8 cellular contexts compared by ENCODE assay signal in genomic region chr11:108498046-108498815, GRCh38. TPM values are rescaled to one million over a fixed set of nuclear protein-coding genes. Genes with fewer than 3 reads are reported as not detected.
A peak's percentile ranks its signal among the peaks of the same experiment; 100 is the strongest.
DNase-seq lines count a peak whose midpoint lies in the region; ATAC-seq, FAIRE-seq and TF ChIP-seq lines count a peak whose summit lies in the region.

POGLUT3 (minus strand) TSS chr11:108498384; CDS start chr11:108498366, 18 bp downstream.

- peak within 1 kb of the TSS; percentile 81 for H3K27ac ChIP-seq in endothelial cell of umbilical vein (ENCODE audit: insufficient read depth, low read depth, low read length)

- peak within 1 kb of the TSS; percentile 91 for H2AFZ ChIP-seq in endothelial cell of umbilical vein (ENCODE audit: low read depth, low read length)

- H3K9me3 ChIP-seq in endothelial cell of umbilical vein (replicated peaks; ENCODE audit: control insufficient read depth, insufficient read depth, low read length): no peaks in the 10 kb centered on the region

- intact Hi-C loops in endothelial cell of umbilical vein (cut with micrococcal nuclease): loop anchor here (2.0 to 5.0 kb wide), 4 partner anchors 95 to 376 kb away; partner anchors contain the start of genes ACAT1 and EXPH5

- peaks cover 53% of the 10 kb centered on the region for H3K4me1 Mint-ChIP-seq in mesothelial cell of epicardium

- H3K27me3 Mint-ChIP-seq in mesothelial cell of epicardium (ENCODE audit: low read depth): no peaks in the 10 kb centered on the region

- peak within 1 kb of the TSS; percentile 86 for H3K4me2 ChIP-seq in endothelial cell of umbilical vein (ENCODE audit: insufficient read depth, low read length)

- dilution Hi-C loops in endothelial cell of umbilical vein (cut with MboI; ENCODE audit: extremely low pct_ligation_motif_present, low sequenced_read_pairs): no loop called here

- H3K9ac ChIP-seq in endothelial cell of umbilical vein (replicated peaks; ENCODE audit: extremely low read depth, insufficient read depth, low read length): peak within 1 kb of the TSS; percentile 89

- H3K9me1 ChIP-seq in endothelial cell of umbilical vein (replicated peaks; ENCODE audit: control insufficient read depth, extremely low read depth, insufficient read depth, low read length): no peaks in the 10 kb centered on the region

- FAIRE-seq in endothelial cell of umbilical vein (lab: Jason Lieb, UNC): no peak

- CTCF ChIA-PET in BJ (lab: Yijun Ruan, JAX): no interaction called here
- CTCF ChIA-PET in endothelial cell of umbilical vein (lab: Charles Lee): no interaction called here

- no TSS peak for BruUV-seq in endothelial cell of umbilical vein (replicated peaks; lab: Mats Ljungman, UMichigan)

- H4K20me1 ChIP-seq in endothelial cell of umbilical vein (replicated peaks; ENCODE audit: control insufficient read depth, extremely low read depth, insufficient read depth, low read length): no peaks in the 10 kb centered on the region

- peaks cover 2% of the 10 kb centered on the region for H3K36me3 Mint-ChIP-seq in mesothelial cell of epicardium

- ATAC-seq in HG03280 (IDR thresholded peaks at IDR 0.05; ENCODE audit: unreplicated experiment): peak; percentile 55

- H3K4me3 ChIP-seq in BJ (ENCODE audit: low read depth, low read length) (peak within 1 kb of the TSS; percentile 57), endothelial cell of umbilical vein (replicated peaks in 1 of 3; ENCODE audit: insufficient read depth in 1 of 3, low read depth in 1 of 3, low read length in 3 of 3) (peak within 1 kb of the TSS; percentile 26 to 71 (median 48))

- H3K36me3 ChIP-seq in BJ (ENCODE audit: control insufficient read depth, insufficient read depth, low read length) (no peaks in the 10 kb centered on the region), endothelial cell of umbilical vein (ENCODE audit: control insufficient read depth in 2 of 2, extremely low read depth in 1 of 2, insufficient read depth in 2 of 2, low read length in 2 of 2) (no peaks in the 10 kb centered on the region)

- H3K4me3 Mint-ChIP-seq in mesothelial cell of epicardium: peak within 1 kb of the TSS; percentile 92

- no peaks in the 10 kb centered on the region for H3K9me3 Mint-ChIP-seq in mesothelial cell of epicardium

- POLR2A ChIA-PET in BJ (lab: Charles Lee): no interaction called here
- POLR2A ChIA-PET in endothelial cell of umbilical vein (lab: Charles Lee): interaction anchor here (0.6 kb wide), 1 partner anchor 32 kb away, joined by 3 read pairs; no protein-coding TSS in a partner anchor

- H3K27me3 ChIP-seq in BJ (ENCODE audit: control insufficient read depth, insufficient read depth, low read length): no peaks in the 10 kb centered on the region
- H3K27me3 ChIP-seq in endothelial cell of umbilical vein (ENCODE audit: control insufficient read depth in 2 of 2, insufficient read depth in 2 of 2, low read length in 2 of 2): no peaks in the 10 kb centered on the region

- TF ChIP-seq CTCF in BJ (IDR thresholded peaks at IDR 0.05; ENCODE audit: insufficient read depth, low read depth, low read length): no peak
- peak in 1 of 2 donors; percentile 2 for TF ChIP-seq CTCF in endothelial cell of umbilical vein (IDR thresholded peaks at IDR 0.05; ENCODE audit: extremely low read depth in 1 of 2, insufficient read depth in 1 of 2, low read depth in 1 of 2, low read length in 2 of 2)
- TF ChIP-seq CTCF in mesothelial cell of epicardium (IDR thresholded peaks at IDR 0.05; ENCODE audit: unreplicated experiment): no peak

- TF ChIP-seq POLR2A in GM19099 (IDR thresholded peaks at IDR 0.05; ENCODE audit: extremely low read depth, insufficient read length, low read depth): peak; percentile 60
- peak; percentile 58 for TF ChIP-seq POLR2A in endothelial cell of umbilical vein (IDR thresholded peaks at IDR 0.05; ENCODE audit: low read depth, low read length)

- DNase-seq in BJ (ENCODE audit: low read depth) (no peak), NOMO-1 treated with DMSO at 0.1 percent for 48 hours (lab: John Stamatoyannopoulos, UW; ENCODE audit: unreplicated experiment) (peak; percentile 32), activated T-cell treated with anti-CD3 and anti-CD28 coated beads for 1 hour (ENCODE audit: low read depth) (peak; percentile 8), endothelial cell of umbilical vein (ENCODE audit: low read depth, low spot score) (peak; percentile 58), mesothelial cell of epicardium (ENCODE audit: low spot score in 2 of 2, unreplicated experiment in 2 of 2) (peak; percentile 47 to 72)
- DNase-seq in stimulated activated CD8-positive, alpha-beta memory T cell treated with anti-CD3 and anti-CD28 coated beads, Interleukin-4, amount 100 ng/mL, for 24 hours (ENCODE audit: low read depth): peak; percentile 21

- peak within 1 kb of the TSS; percentile 99 for H3K27ac Mint-ChIP-seq in mesothelial cell of epicardium

- H3K79me2 ChIP-seq in endothelial cell of umbilical vein (ENCODE audit: control insufficient read depth, insufficient read depth, low read length): peaks cover 13% of the 10 kb centered on the region

- peaks cover 10% of the 10 kb centered on the region for H3K4me1 ChIP-seq in endothelial cell of umbilical vein (ENCODE audit: control insufficient read depth, extremely low read depth, insufficient read depth, low read length)

TF ChIP-seq in endothelial cell of umbilical vein, 7 proteins besides CTCF, POLR2A, EP300 and RAD21:
- TF ChIP-seq POLR2AphosphoS5 (IDR thresholded peaks at IDR 0.05; ENCODE audit: insufficient read depth, low read depth, low read length) (peak; percentile 76), MAX (IDR thresholded peaks at IDR 0.05; ENCODE audit: insufficient read depth, insufficient read length) (no peak), GATA2 (IDR thresholded peaks at IDR 0.05; ENCODE audit: insufficient read depth, insufficient read length, low read depth, low read length) (no peak)

RNA-seq across cellular contexts. Expression of gene POGLUT3, which starts in this region (rescaled TPM):
- polyA plus RNA-seq in BJ (2011; rRNA removed): 20.8 and 34.1 TPM in 2 replicates
- polyA minus RNA-seq in BJ (2011; rRNA and poly(A)+ RNA removed): 10.3 and 12.3 TPM in 2 replicates
- 43.9 and 46.4 TPM in 2 replicates for total RNA-seq in endothelial cell of umbilical vein
- polyA plus RNA-seq in endothelial cell of umbilical vein: 10.8 and 14.3 TPM in 2 replicates
- 25.5 and 26.2 TPM in 2 replicates for polyA plus RNA-seq in endothelial cell of umbilical vein (2011; cell fraction: cytosol; rRNA removed)
- 9.4 and 15.5 TPM in 2 replicates for polyA plus RNA-seq in endothelial cell of umbilical vein (2011; cell fraction: nucleus; rRNA removed)
- polyA plus RNA-seq in endothelial cell of umbilical vein (2012): 35.9 and 42.5 TPM in 2 replicates
- 16.5 and 25.1 TPM in 2 replicates for polyA minus RNA-seq in endothelial cell of umbilical vein
- 15.1 TPM for polyA minus RNA-seq in endothelial cell of umbilical vein (2011; cell fraction: cytosol; rRNA and poly(A)+ RNA removed)
- polyA minus RNA-seq in endothelial cell of umbilical vein (2011; cell fraction: nucleus; rRNA and poly(A)+ RNA removed): 6.2 and 11.5 TPM in 2 replicates
- total RNA-seq in mesothelial cell of epicardium: 39.6 to 41.5 TPM (median 40.1 TPM) in 3 replicates
